17 cellular contexts compared by ENCODE assay signal in the genomic region with DNA sequence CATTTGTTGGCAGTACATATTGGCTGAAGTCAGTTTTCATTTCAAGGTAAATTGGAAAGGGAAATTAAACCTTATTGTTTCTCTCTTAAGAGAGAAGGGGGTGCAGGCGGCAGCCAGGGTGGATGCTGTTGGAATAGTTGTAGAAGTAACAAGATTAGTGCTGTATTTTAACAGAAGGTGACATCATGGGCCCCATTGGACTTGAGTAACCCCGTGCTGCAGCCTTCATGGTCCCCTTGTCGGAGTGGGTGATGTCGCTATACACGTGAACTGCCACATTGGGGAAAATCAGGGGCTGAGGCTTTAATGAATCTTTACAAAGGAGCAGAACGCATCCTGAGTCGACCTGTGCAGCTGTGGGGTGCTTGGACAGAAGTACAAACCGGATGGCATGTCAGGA. TPM values are rescaled to one million over a fixed set of nuclear protein-coding genes. Genes with fewer than 3 reads are reported as not detected.
DNase-seq lines count a peak whose midpoint lies in the region; ATAC-seq, FAIRE-seq and TF ChIP-seq lines count a peak whose summit lies in the region.
"Had no signal": no experiment of that assay in that cellular context is flagged by ENCODE, and none has a peak within 500 bp of the region (broad histone marks: within the 10 kb centered on the region; RNA-seq: fewer than 3 reads in every experiment).

No MANE protein-coding gene starts in this region.

- H3K36me3 Mint-ChIP-seq in activated CD4-positive, alpha-beta T cell treated with anti-CD3 and anti-CD28 coated beads for 36 hours (ENCODE audit: low read depth), result peaks cover 21% of the 10 kb centered on the region
- H3K36me3 Mint-ChIP-seq in activated naive CD8-positive, alpha-beta T cell treated with anti-CD3 and anti-CD28 coated beads for 36 hours, result peaks cover 31% of the 10 kb centered on the region
- peaks cover 21% of the 10 kb centered on the region for H3K36me3 Mint-ChIP-seq in nephron (ENCODE audit: low read depth)

- peaks cover 4 to 7% of the 10 kb centered on the region in 2 experiments; a peak in 3 of 4 replicates for H3K4me1 ChIP-seq in SK-N-SH (ENCODE audit: control insufficient read depth in 1 of 2, insufficient read depth in 2 of 2, low read depth in 1 of 2, low read length in 1 of 2)

- CTCF ChIA-PET in activated CD4-positive, alpha-beta T cell treated with anti-CD3 and anti-CD28 coated beads for 36 hours (lab: Charles Lee), result interaction anchor here (1.1 kb wide), 2 partner anchors 10 to 19 kb away, joined by 3 to 6 read pairs; no protein-coding TSS in a partner anchor
- CTCF ChIA-PET in SK-N-SH (lab: Yijun Ruan, JAX), result no interaction called here

- intact Hi-C loops in activated CD4-positive, alpha-beta T cell treated with anti-CD3 and anti-CD28 coated beads for 36 hours (cut with DNase I, micrococcal nuclease), result no loop called here

- no peaks in the 10 kb centered on the region for H4K20me1 ChIP-seq in SK-N-SH (ENCODE audit: insufficient read depth)

- POLR2A ChIA-PET in activated CD4-positive, alpha-beta T cell treated with anti-CD3 and anti-CD28 coated beads for 36 hours (lab: Charles Lee), result no interaction called here
- POLR2A ChIA-PET in SK-N-SH (lab: Yijun Ruan, JAX), result interaction anchor here (0.7 kb wide), 1 partner anchor 374 kb away, joined by 3 read pairs; no protein-coding TSS in a partner anchor

- H3K36me3 ChIP-seq in SK-N-SH (replicated peaks in 1 of 2; ENCODE audit: control insufficient read depth in 1 of 2, insufficient read depth in 2 of 2, low read length in 1 of 2), result peaks cover 11 to 16% of the 10 kb centered on the region in 2 experiments

- no peak for ATAC-seq in activated CD4-positive, alpha-beta T cell treated with anti-CD3 and anti-CD28 coated beads for 36 hours
- ATAC-seq in GM21576 (IDR thresholded peaks at IDR 0.05; ENCODE audit: unreplicated experiment) (no peak), omental fat pad (ENCODE audit: low FRiP score) (no peak)
- ATAC-seq: left lobe of liver had no signal

- 0 out of 2 replicates have a peak, but pooled peaks have one; percentile 9 for TF ChIP-seq POLR2A in GM12892 (IDR thresholded peaks at IDR 0.05; ENCODE audit: low read depth, low read length)

- TF ChIP-seq RAD21 in SK-N-SH (IDR thresholded peaks at IDR 0.05; ENCODE audit: low read length), result no peak

- H3K27me3 Mint-ChIP-seq in activated CD4-positive, alpha-beta T cell treated with anti-CD3 and anti-CD28 coated beads for 36 hours, result no peaks in the 10 kb centered on the region
- no peaks in the 10 kb centered on the region for H3K27me3 Mint-ChIP-seq in activated naive CD8-positive, alpha-beta T cell treated with anti-CD3 and anti-CD28 coated beads for 36 hours
- peaks cover 3% of the 10 kb centered on the region for H3K27me3 Mint-ChIP-seq in nephron (ENCODE audit: low read depth)

- H3K27ac ChIP-seq in SK-N-SH (ENCODE audit: low read depth in 2 of 2, low read length in 1 of 2), result no peak overlapping the region
- H3K27ac ChIP-seq: GM23248 had no signal

- H3K9ac ChIP-seq in SK-N-SH, result no peak overlapping the region
- H3K9ac ChIP-seq: GM23248 had no signal

- H3K4me3 Mint-ChIP-seq in activated CD4-positive, alpha-beta T cell treated with anti-CD3 and anti-CD28 coated beads for 36 hours, result no peak overlapping the region
- peak overlapping the region; percentile 43 for H3K4me3 Mint-ChIP-seq in activated naive CD8-positive, alpha-beta T cell treated with anti-CD3 and anti-CD28 coated beads for 36 hours
- peak overlapping the region in 2 of 3 experiments; percentile 16 to 37 for H3K4me3 Mint-ChIP-seq in nephron

- no peaks in the 10 kb centered on the region for H3K9me2 ChIP-seq in SK-N-SH

- peak overlapping the region; percentile 79 for H3K27ac Mint-ChIP-seq in activated CD4-positive, alpha-beta T cell treated with anti-CD3 and anti-CD28 coated beads for 36 hours
- H3K27ac Mint-ChIP-seq in activated naive CD8-positive, alpha-beta T cell treated with anti-CD3 and anti-CD28 coated beads for 36 hours, result peak overlapping the region; percentile 89
- no peak overlapping the region for H3K27ac Mint-ChIP-seq in nephron

- 87% methylated on average over 8 of the region's 8 CpGs for WGBS in SK-N-SH (ENCODE audit: low lambda C conversion rate)

- no peaks in the 10 kb centered on the region for H3K27me3 ChIP-seq in SK-N-SH (ENCODE audit: insufficient read depth)

- no peak for DNase-seq in activated CD4-positive, alpha-beta T cell treated with anti-CD3 and anti-CD28 coated beads for 36 hours
- no peak for DNase-seq in activated CD4-positive, alpha-beta T cell treated with anti-CD3 and anti-CD28 coated beads, Interleukin-2, amount 50 U/mL, for 48 hours
- no peak for DNase-seq in GM12892 (ENCODE audit: insufficient read length)
- DNase-seq in activated naive CD8-positive, alpha-beta T cell treated with anti-CD3 and anti-CD28 coated beads for 36 hours, result no peak
- no peak for DNase-seq in SK-N-SH
- no peak for DNase-seq in omental fat pad (ENCODE audit: low spot score)
- DNase-seq: COR-L47; GM23248; NCI-H1092; NK-92 treated with Interleukin-12 subunit alpha and Interleukin-12 subunit beta, amount 100 ng/mL, for 24 hours; SIG-M5; stimulated activated CD4-positive, alpha-beta T cell treated with anti-CD3 and anti-CD28 coated beads, Interleukin-4, amount 100 ng/mL, for 24 hours had no signal

- peaks cover 59% of the 10 kb centered on the region for H3K4me1 Mint-ChIP-seq in activated CD4-positive, alpha-beta T cell treated with anti-CD3 and anti-CD28 coated beads for 36 hours
- peaks cover 49% of the 10 kb centered on the region for H3K4me1 Mint-ChIP-seq in activated naive CD8-positive, alpha-beta T cell treated with anti-CD3 and anti-CD28 coated beads for 36 hours
- H3K4me1 Mint-ChIP-seq in nephron, result peaks cover 12% of the 10 kb centered on the region

- no peak overlapping the region for H2AFZ ChIP-seq in SK-N-SH (ENCODE audit: low read depth)
- H2AFZ ChIP-seq: GM23248 had no signal

- TF ChIP-seq EP300 in SK-N-SH (IDR thresholded peaks at IDR 0.05; ENCODE audit: borderline replicate concordance in 1 of 2, low read depth in 1 of 2, low read length in 1 of 2), result no peak

- FAIRE-seq in GM12892 (lab: Jason Lieb, UNC), result peak; percentile 61
- FAIRE-seq: A204.1, G401.6 had no signal

- no peak overlapping the region for H3K4me3 ChIP-seq in SK-N-SH (ENCODE audit: low read depth in 2 of 2, low read length in 1 of 2)
- H3K4me3 ChIP-seq: GM23248 had no signal

- no peaks in the 10 kb centered on the region for H3K9me3 ChIP-seq in SK-N-SH

- TF ChIP-seq CTCF in nephron (IDR thresholded peaks at IDR 0.05; ENCODE audit: unreplicated experiment in 3 of 3) (no peak), SK-N-SH (IDR thresholded peaks at IDR 0.05) (no peak), omental fat pad (IDR thresholded peaks at IDR 0.05) (no peak)

- H3K9me3 Mint-ChIP-seq in activated CD4-positive, alpha-beta T cell treated with anti-CD3 and anti-CD28 coated beads for 36 hours (ENCODE audit: low read depth), result no peaks in the 10 kb centered on the region
- peaks cover 3% of the 10 kb centered on the region for H3K9me3 Mint-ChIP-seq in activated naive CD8-positive, alpha-beta T cell treated with anti-CD3 and anti-CD28 coated beads for 36 hours
- H3K9me3 Mint-ChIP-seq in nephron, result no peaks in the 10 kb centered on the region

- no peak overlapping the region for H3K4me2 ChIP-seq in SK-N-SH

- peaks cover 7% of the 10 kb centered on the region for H3F3A ChIP-seq in SK-N-SH (replicated peaks; ENCODE audit: insufficient read depth)

- peaks cover 77% of the 10 kb centered on the region for H3K79me2 ChIP-seq in SK-N-SH (ENCODE audit: insufficient read depth)

TF ChIP-seq in SK-N-SH, 30 proteins besides CTCF, POLR2A, EP300 and RAD21:
- TF ChIP-seq TAF1 (IDR thresholded peaks at IDR 0.05; ENCODE audit: borderline replicate concordance, low read depth, low read length) (no peak), MEF2A (IDR thresholded peaks at IDR 0.05; ENCODE audit: borderline replicate concordance, low read depth) (no peak)
TF ChIP-seq in SK-N-SH: peak in this region for 0.

RNA-seq across cellular contexts. Expression of gene SNX11, which starts 3.2 kb away (rescaled TPM):
- total RNA-seq in activated CD4-positive, alpha-beta T cell treated with anti-CD3 and anti-CD28 coated beads for 36 hours, result 10 to 100 TPM; 18.0 to 21.4 TPM
- polyA plus RNA-seq in GM12892 (2012; ENCODE audit: missing spikeins), result 79.8 TPM
- total RNA-seq in activated naive CD8-positive, alpha-beta T cell treated with anti-CD3 and anti-CD28 coated beads for 36 hours, result 10 to 100 TPM; 32.0 to 33.1 TPM
- polyA plus RNA-seq in SK-N-SH (2012; rRNA removed), result 19.0 and 31.6 TPM in 2 replicates
- 15.3 and 22.1 TPM in 2 replicates for polyA plus RNA-seq in SK-N-SH (2012; cell fraction: cytosol; rRNA removed)
- 23.4 and 29.4 TPM in 2 replicates for polyA plus RNA-seq in SK-N-SH (2012; cell fraction: nucleus; rRNA removed)
- total RNA-seq in omental fat pad, result 10 to 100 TPM; 10.1 to 19.1 (median 18.4) TPM

RNA-seq across cellular contexts. Expression of gene CBX1, which starts 9.4 kb away (rescaled TPM):
- total RNA-seq in activated CD4-positive, alpha-beta T cell treated with anti-CD3 and anti-CD28 coated beads for 36 hours, result 10 to 100 TPM; 58.6 to 66.0 TPM
- 78.8 TPM for polyA plus RNA-seq in GM12892 (2012; ENCODE audit: missing spikeins)
- total RNA-seq in activated naive CD8-positive, alpha-beta T cell treated with anti-CD3 and anti-CD28 coated beads for 36 hours, result 10 to 100 TPM; 60.3 to 60.5 TPM
- polyA plus RNA-seq in SK-N-SH (2012; rRNA removed), result 102 and 112 TPM in 2 replicates
- polyA plus RNA-seq in SK-N-SH (2012; cell fraction: cytosol; rRNA removed), result 157 and 183 TPM in 2 replicates
- 27.3 and 37.1 TPM in 2 replicates for polyA plus RNA-seq in SK-N-SH (2012; cell fraction: nucleus; rRNA removed)
- total RNA-seq in omental fat pad, result 10 to 100 TPM; 16.0 to 28.9 (median 24.1) TPM

Comparison
In these comparisons a context has a peak if more than half of its experiments do, and no peak if none do; other contexts are left out.
1. H3K27ac Mint-ChIP-seq: peak in activated CD4-positive, alpha-beta T cell treated with anti-CD3 and anti-CD28 coated beads for 36 hours (single experiment) and activated naive CD8-positive, alpha-beta T cell treated with anti-CD3 and anti-CD28 coated beads for 36 hours (single experiment); none in nephron (0 of 3).